9 cellular contexts compared by ENCODE assay signal in the genomic region with DNA sequence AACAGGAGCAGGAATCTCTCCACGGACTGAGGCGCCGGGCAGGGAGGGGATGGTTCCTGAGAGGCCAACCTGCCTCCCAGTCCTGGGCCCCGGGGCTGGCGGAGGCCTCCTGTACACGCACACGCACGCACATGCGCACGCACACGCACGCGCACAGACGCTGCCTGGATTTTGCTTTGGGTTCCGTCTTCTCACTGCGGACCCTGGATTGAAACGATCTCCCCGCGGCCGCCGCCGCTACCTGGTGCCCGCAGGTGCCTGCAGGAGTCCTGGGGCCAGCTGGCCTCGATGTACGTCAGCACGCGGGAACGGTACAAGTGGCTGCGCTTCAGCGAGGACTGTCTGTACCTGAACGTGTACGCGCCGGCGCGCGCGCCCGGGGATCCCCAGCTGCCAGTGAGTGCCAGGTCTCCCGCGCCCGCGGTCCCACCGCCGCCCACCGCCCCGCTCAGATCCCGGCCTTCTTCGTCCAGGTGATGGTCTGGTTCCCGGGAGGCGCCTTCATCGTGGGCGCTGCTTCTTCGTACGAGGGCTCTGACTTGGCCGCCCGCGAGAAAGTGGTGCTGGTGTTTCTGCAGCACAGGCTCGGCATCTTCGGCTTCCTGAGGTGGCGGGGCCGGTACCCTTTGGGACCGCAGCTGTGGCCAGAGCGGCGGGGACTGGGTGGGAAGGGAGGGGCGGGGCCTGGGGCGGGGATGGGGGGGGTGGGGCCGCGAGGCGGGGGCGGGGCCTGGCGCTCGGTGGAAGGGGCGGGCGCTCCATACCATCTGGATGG. TPM values are rescaled to one million over a fixed set of nuclear protein-coding genes. Genes with fewer than 3 reads are reported as not detected.
DNase-seq lines count a peak whose midpoint lies in the region; ATAC-seq and TF ChIP-seq lines count a peak whose summit lies in the region.
"Had no signal": no experiment of that assay in that cellular context is flagged by ENCODE, and none has a peak within 500 bp of the region (broad histone marks: within the 10 kb centered on the region; RNA-seq: fewer than 3 reads in every experiment).

No MANE protein-coding gene starts in this region.

- intact Hi-C loops in OCI-LY7 (cut with micrococcal nuclease; ENCODE audit: unreplicated experiment), result no loop called here

- peak overlapping the region; percentile 38 for H3K4me3 Mint-ChIP-seq in glutamatergic neuron (ENCODE audit: unreplicated experiment)

- CTCF ChIA-PET in OCI-LY7 (lab: Charles Lee; ENCODE audit: unreplicated experiment), result no interaction called here

- H3K27ac ChIP-seq in OCI-LY7 (ENCODE audit: low read depth, low read length, poor library complexity, severe bottlenecking) (no peak overlapping the region), urinary bladder (ENCODE audit: low read depth) (no peak overlapping the region)
- H3K27ac ChIP-seq: 22Rv1 had no signal

- H2AFZ ChIP-seq in OCI-LY7 (ENCODE audit: low read length), result peak overlapping the region; percentile 57; the same call in 1 of the 2 replicates

- no TSS peak for BruUV-seq in OCI-LY7 (replicated peaks; lab: Mats Ljungman, UMichigan)

- no peaks in the 10 kb centered on the region for H3K36me3 Mint-ChIP-seq in glutamatergic neuron (ENCODE audit: unreplicated experiment)

- peak overlapping the region; percentile 56 for H3K4me2 ChIP-seq in OCI-LY7 (ENCODE audit: low read length)

- H3K27ac Mint-ChIP-seq in glutamatergic neuron (ENCODE audit: unreplicated experiment), result no peak overlapping the region

- H3K4me1 ChIP-seq in OCI-LY7 (ENCODE audit: insufficient read depth, low read length, poor library complexity, severe bottlenecking) (peaks cover 5% of the 10 kb centered on the region), urinary bladder (ENCODE audit: insufficient read depth) (no peaks in the 10 kb centered on the region)

- H3K9me3 Mint-ChIP-seq in glutamatergic neuron (ENCODE audit: unreplicated experiment), result peaks cover 5% of the 10 kb centered on the region

- H3K4me3 ChIP-seq in OCI-LY7 (ENCODE audit: low read depth, low read length, poor library complexity, severe bottlenecking) (peak overlapping the region; percentile 59), urinary bladder (ENCODE audit: low read depth, low read length) (peak overlapping the region; percentile 43)

- no peak for ATAC-seq in HG02973 (IDR thresholded peaks at IDR 0.05; ENCODE audit: unreplicated experiment)

- H4K20me1 ChIP-seq in OCI-LY7 (ENCODE audit: insufficient read depth, low read length), result no peaks in the 10 kb centered on the region

- POLR2A ChIA-PET in OCI-LY7 (lab: Charles Lee), result interaction anchor here (0.6 kb wide), 1 partner anchor 38 kb away, joined by 3 read pairs; no protein-coding TSS in a partner anchor

- peaks cover 3% of the 10 kb centered on the region for H3K4me1 Mint-ChIP-seq in glutamatergic neuron (ENCODE audit: low read depth, unreplicated experiment)

- no peak for TF ChIP-seq CTCF in OCI-LY7 (conservative IDR thresholded peaks at IDR 0.05; ENCODE audit: low read length)
- TF ChIP-seq CTCF in glutamatergic neuron (IDR thresholded peaks at IDR 0.05; ENCODE audit: partially characterized antibody, unreplicated experiment), result no peak

- WGBS in urinary bladder, result 4% methylated on average over 74 of the region's 75 CpGs

- no peaks in the 10 kb centered on the region for H3K79me2 ChIP-seq in OCI-LY7 (ENCODE audit: insufficient read depth, low read depth, low read length)

- H3K9me2 ChIP-seq in OCI-LY7 (ENCODE audit: insufficient read depth, low read length), result no peaks in the 10 kb centered on the region

- H3K27me3 Mint-ChIP-seq in glutamatergic neuron (ENCODE audit: unreplicated experiment), result peaks cover 16% of the 10 kb centered on the region

- no peaks in the 10 kb centered on the region for H3K9me3 ChIP-seq in OCI-LY7 (ENCODE audit: low read length)

- H3K36me3 ChIP-seq in OCI-LY7 (ENCODE audit: insufficient read depth, low read length), result no peaks in the 10 kb centered on the region
- no peaks in the 10 kb centered on the region for H3K36me3 ChIP-seq in urinary bladder (ENCODE audit: insufficient read depth)

- DNase-seq in DMS 273 (lab: John Stamatoyannopoulos, UW; ENCODE audit: unreplicated experiment) (peak; percentile 76), DMS 273 treated with DMSO at 0.1 percent for 48 hours (lab: John Stamatoyannopoulos, UW) (no peak), OCI-LY7 (ENCODE audit: low spot score) (peak; percentile 48), glutamatergic neuron (peak; percentile 53), occipital lobe (lab: John Stamatoyannopoulos, UW) (peak; percentile 61)
- peak; percentile 13 to 53 (median 26) for DNase-seq in activated naive CD4-positive, alpha-beta T cell (lab: John Stamatoyannopoulos, UW)

RNA-seq across cellular contexts. Expression of gene CES4A, which starts 12.2 kb away (rescaled TPM):
- 0.47 and 2.0 TPM in 2 replicates for total RNA-seq in OCI-LY7 (2014; rRNA removed; shearing (Covaris generic))
- total RNA-seq in OCI-LY7 (2022) (0.38 and 0.41 TPM in 2 replicates), glutamatergic neuron (ENCODE audit: unreplicated experiment) (3.6 TPM), occipital lobe (15.4 TPM), urinary bladder (4.9 TPM)
- 4.0 TPM for polyA plus RNA-seq in urinary bladder

RNA-seq across cellular contexts. Expression of gene CBFB, which starts 28.4 kb away (rescaled TPM):
- 93.5 and 187 TPM in 2 replicates for total RNA-seq in OCI-LY7 (2014; rRNA removed; shearing (Covaris generic))
- total RNA-seq in OCI-LY7 (2022) (151 and 154 TPM in 2 replicates), glutamatergic neuron (ENCODE audit: unreplicated experiment) (168 TPM), occipital lobe (65.4 TPM), urinary bladder (62.5 TPM)
- polyA plus RNA-seq in urinary bladder, result 19.3 TPM

RNA-seq across cellular contexts. Expression of gene CES3, which starts 39.5 kb away (rescaled TPM):
- total RNA-seq in OCI-LY7 (2014; rRNA removed; shearing (Covaris generic)), result 1.7 and 2.7 TPM in 2 replicates
- total RNA-seq in OCI-LY7 (2022) (1.4 and 1.9 TPM in 2 replicates), glutamatergic neuron (ENCODE audit: unreplicated experiment) (4.1 TPM), occipital lobe (0.78 TPM), urinary bladder (not detected)
- polyA plus RNA-seq in urinary bladder, result 0.19 TPM
